Comparison of ENCODE assay signal across 25 cellular contexts in the genomic region with DNA sequence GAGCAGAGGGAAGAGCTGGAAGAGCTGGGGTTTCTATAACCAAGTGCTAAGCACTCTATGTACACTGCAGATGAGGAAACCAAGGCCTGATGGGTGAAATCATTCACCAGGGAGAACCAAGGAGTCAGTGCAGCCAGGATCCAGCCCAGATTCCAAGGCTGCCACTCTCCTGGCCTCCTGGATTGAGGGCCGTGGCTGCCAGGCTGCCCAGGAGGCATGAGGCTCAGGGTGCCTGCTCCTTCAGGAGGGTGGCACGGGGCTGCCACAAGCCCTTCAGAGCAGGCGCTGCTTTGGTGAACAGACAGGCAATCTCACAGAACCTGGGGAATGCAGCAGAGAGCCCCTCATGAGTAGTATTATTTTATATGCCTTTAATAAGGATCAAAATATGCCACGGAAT.
"Had no signal": no experiment of that assay in that cellular context is flagged by ENCODE, and none has a peak within 500 bp of the region (broad histone marks: within the 10 kb centered on the region; RNA-seq: fewer than 3 reads in every experiment).

No MANE protein-coding gene starts in this region.

- H3K9ac ChIP-seq: parathyroid adenoma had no signal

- H3K79me2 ChIP-seq: parathyroid adenoma had no signal

- H3K4me3 ChIP-seq: dorsolateral prefrontal cortex, esophagus squamous epithelium, lung, mucosa of descending colon, smooth muscle cell, thoracic aorta, tibial nerve, upper lobe of left lung had no signal

- H3K9me3 Mint-ChIP-seq: immature natural killer cell; memory B cell; mesothelial cell of epicardium; natural killer cell treated with Interleukin-12 subunit alpha and Interleukin-12 subunit beta and Interleukin-15 and Interleukin-18, amount 100 ng/mL, for 72 hours; neural crest cell had no signal

- H3K4me2 ChIP-seq: smooth muscle cell had no signal

- H3K36me3 ChIP-seq: esophagus squamous epithelium, neutrophil, thoracic aorta, tibial nerve, upper lobe of left lung had no signal

- DNase-seq: dorsolateral prefrontal cortex; effector CD8-positive, alpha-beta T cell; esophagus squamous epithelium; hypothalamus; immature natural killer cell; mucosa of descending colon; naive B cell; stimulated activated CD4-positive, alpha-beta T cell treated with anti-CD3 and anti-CD28 coated beads, Interleukin-12 subunit alpha, Interleukin-12 subunit beta, amount 100 ng/mL, for 4 hours; stimulated activated CD4-positive, alpha-beta T cell treated with anti-CD3 and anti-CD28 coated beads, Interleukin-1b, Interleukin-23, amount 100 ng/mL, for 48 hours; stimulated activated CD4-positive, alpha-beta T cell treated with anti-CD3 and anti-CD28 coated beads, Interleukin-4, amount 100 ng/mL, for 1 hour; stimulated activated naive CD4-positive, alpha-beta T cell; substantia nigra; upper lobe of left lung had no signal

- H3K36me3 Mint-ChIP-seq: immature natural killer cell; memory B cell; mesothelial cell of epicardium; naive B cell; natural killer cell treated with Interleukin-12 subunit alpha and Interleukin-12 subunit beta and Interleukin-15 and Interleukin-18, amount 100 ng/mL, for 72 hours had no signal

- H2AFZ ChIP-seq: parathyroid adenoma had no signal

- H3K9me3 ChIP-seq: esophagus squamous epithelium, mucosa of descending colon, neutrophil, thoracic aorta, tibial nerve, upper lobe of left lung had no signal

- H3K4me3 Mint-ChIP-seq: immature natural killer cell; memory B cell; mesothelial cell of epicardium; naive B cell; natural killer cell treated with Interleukin-12 subunit alpha and Interleukin-12 subunit beta and Interleukin-15 and Interleukin-18, amount 100 ng/mL, for 72 hours; neural crest cell had no signal

- H3K27me3 ChIP-seq: tibial nerve, upper lobe of left lung had no signal

- H3K4me1 Mint-ChIP-seq: memory B cell, mesothelial cell of epicardium, naive B cell had no signal

- H3K27ac ChIP-seq: dorsolateral prefrontal cortex, esophagus squamous epithelium, neutrophil, parathyroid adenoma, thoracic aorta, tibial nerve, upper lobe of left lung had no signal

- H3K4me1 ChIP-seq: esophagus squamous epithelium, upper lobe of left lung had no signal

- H3K27ac Mint-ChIP-seq: immature natural killer cell; memory B cell; mesothelial cell of epicardium; naive B cell; natural killer cell treated with Interleukin-12 subunit alpha and Interleukin-12 subunit beta and Interleukin-15 and Interleukin-18, amount 100 ng/mL, for 72 hours; progenitor cell of endocrine pancreas had no signal

- ATAC-seq: mucosa of descending colon; natural killer cell treated with Interleukin-12 subunit alpha and Interleukin-12 subunit beta and Interleukin-15 and Interleukin-18, amount 100 ng/mL, for 72 hours; sciatic nerve had no signal
